Comparison of ENCODE assay signal across 19 cellular contexts in the genomic region with DNA sequence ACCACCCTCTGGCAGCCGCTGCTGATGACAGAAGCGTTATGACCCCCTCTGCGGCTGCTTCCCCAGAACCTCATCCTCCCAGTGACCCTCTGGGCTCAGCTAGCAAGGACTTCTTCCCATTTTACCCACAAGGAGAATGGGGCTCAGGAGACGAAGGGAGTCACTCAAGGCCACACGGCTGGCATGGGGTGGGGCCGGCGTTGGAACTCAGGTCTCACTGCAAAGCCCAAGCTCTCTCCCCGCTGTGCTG. TPM values are rescaled to one million over a fixed set of nuclear protein-coding genes. Genes with fewer than 3 reads are reported as not detected.
A peak's percentile ranks its signal among the peaks of the same experiment; 100 is the strongest.
DNase-seq lines count a peak whose midpoint lies in the region; ATAC-seq, FAIRE-seq and TF ChIP-seq lines count a peak whose summit lies in the region.
"Had no signal": no experiment of that assay in that cellular context is flagged by ENCODE, and none has a peak within 500 bp of the region (broad histone marks: within the 10 kb centered on the region; RNA-seq: fewer than 3 reads in every experiment).

No MANE protein-coding gene starts in this region.

- no peak overlapping the region for H4K91ac ChIP-seq in neuronal stem cell (ENCODE audit: low read depth, low read length, poor library complexity)

- no peak for ATAC-seq in HepG2
- ATAC-seq: GM23338 had no signal

- H2AFZ ChIP-seq in HepG2 (ENCODE audit: low read length) (no peak overlapping the region), neuronal stem cell (ENCODE audit: low read length) (no peak overlapping the region)
- H2AFZ ChIP-seq: GM23338 had no signal

- no peak for FAIRE-seq in HepG2 (lab: Jason Lieb, UNC)
- FAIRE-seq: GM12891, GM18507, H54 had no signal

- H3K4me2 ChIP-seq in HepG2 (ENCODE audit: low read depth, low read length) (0 out of 2 replicates have a peak overlapping the region, but pooled peaks have one; percentile 32), neuronal stem cell (ENCODE audit: insufficient read depth, low read length, poor library complexity, severe bottlenecking) (no peak overlapping the region)
- H3K4me2 ChIP-seq: GM23338 had no signal

- H2BK120ac ChIP-seq in neuronal stem cell (ENCODE audit: low read depth, low read length), result no peak overlapping the region

- CTCF ChIA-PET in HepG2 (lab: Yijun Ruan, JAX; ENCODE audit: low intra/inter-chr PET ratio, low total read pairs), result no interaction called here

- no peaks in the 10 kb centered on the region for H3K36me3 ChIP-seq in adipocyte (ENCODE audit: control insufficient read depth, insufficient read depth, low read length, severe bottlenecking)
- H3K36me3 ChIP-seq in HepG2 (replicated peaks in 1 of 2; ENCODE audit: control insufficient read depth in 1 of 2, insufficient read depth in 2 of 2, low read length in 2 of 2), result no peaks in the 10 kb centered on the region
- H3K36me3 ChIP-seq in neuronal stem cell (replicated peaks in 1 of 2; ENCODE audit: control insufficient read depth in 2 of 2, insufficient read depth in 2 of 2, low read length in 2 of 2), result no peaks in the 10 kb centered on the region
- no peaks in the 10 kb centered on the region for H3K36me3 ChIP-seq in WERI-Rb-1
- H3K36me3 ChIP-seq: HAP-1 had no signal

- H3K27ac ChIP-seq in HepG2 (ENCODE audit: extremely low read length, insufficient read depth, low read length), result no peak overlapping the region
- no peak overlapping the region for H3K27ac ChIP-seq in neuronal stem cell (replicated peaks; ENCODE audit: low read length)
- H3K27ac ChIP-seq in WERI-Rb-1, result no peak overlapping the region

- POLR2A ChIA-PET in HepG2 (lab: Yijun Ruan, JAX), result no interaction called here

- TF ChIP-seq CTCF in HepG2 (CRISPR knock-in tag; IDR thresholded peaks at IDR 0.05) (no peak), WERI-Rb-1 (IDR thresholded peaks at IDR 0.05; ENCODE audit: low read depth, low read length) (no peak)

- intact Hi-C loops in HepG2 (cut with micrococcal nuclease; ENCODE audit: unreplicated experiment), result no loop called here

- TF ChIP-seq EP300 in HepG2 (IDR thresholded peaks at IDR 0.05; ENCODE audit: low read depth in 2 of 2, low read length in 2 of 2), result no peak
- TF ChIP-seq EP300 in HepG2 (CRISPR knock-in tag; IDR thresholded peaks at IDR 0.05; ENCODE audit: borderline replicate concordance), result no peak

- H3K9me3 ChIP-seq in adipocyte (ENCODE audit: control insufficient read depth, low read length), result no peaks in the 10 kb centered on the region
- no peaks in the 10 kb centered on the region for H3K9me3 ChIP-seq in HepG2 (ENCODE audit: low read length)
- H3K9me3 ChIP-seq in neuronal stem cell (replicated peaks in 1 of 2; ENCODE audit: control insufficient read depth in 2 of 2, insufficient read depth in 1 of 2, low read depth in 1 of 2, low read length in 2 of 2), result peaks cover 0 to 2% of the 10 kb centered on the region in 2 donors
- no peaks in the 10 kb centered on the region for H3K9me3 ChIP-seq in WERI-Rb-1 (ENCODE audit: severe bottlenecking)
- H3K9me3 ChIP-seq: HAP-1 had no signal

- H3K14ac ChIP-seq in neuronal stem cell (ENCODE audit: low read length), result no peak overlapping the region

- H3K27me3 ChIP-seq in adipocyte (replicated peaks; ENCODE audit: control insufficient read depth, insufficient read depth, low read length) (no peaks in the 10 kb centered on the region), HepG2 (ENCODE audit: control insufficient read depth in 1 of 2, insufficient read depth in 2 of 2, low read length in 2 of 2) (peaks cover 1 to 18% of the 10 kb centered on the region in 2 experiments; a peak in 2 of 5 replicates), neuronal stem cell (ENCODE audit: control insufficient read depth in 3 of 3, insufficient read depth in 3 of 3, low read depth in 1 of 3, low read length in 3 of 3) (peaks cover 0 to 16% (median 0%) of the 10 kb centered on the region in 3 experiments), WERI-Rb-1 (ENCODE audit: insufficient read depth, low read depth, severe bottlenecking) (no peaks in the 10 kb centered on the region)

- H3K4me3 ChIP-seq in adipocyte (ENCODE audit: low read length), result no peak overlapping the region
- H3K4me3 ChIP-seq in HepG2 (replicated peaks in 1 of 3; ENCODE audit: insufficient read depth in 1 of 3, low read depth in 2 of 3, low read length in 3 of 3), result no peak overlapping the region
- no peak overlapping the region for H3K4me3 ChIP-seq in neuronal stem cell (ENCODE audit: low read length in 2 of 2)
- no peak overlapping the region for H3K4me3 ChIP-seq in WERI-Rb-1 (ENCODE audit: low read depth, low read length)
- H3K4me3 ChIP-seq: GM23338, HAP-1 had no signal

- H3K9ac ChIP-seq in adipocyte (ENCODE audit: low read length) (peak overlapping the region; percentile 14), HepG2 (ENCODE audit: insufficient read depth, low read depth, low read length) (no peak overlapping the region), neuronal stem cell (ENCODE audit: low read depth, low read length, poor library complexity) (no peak overlapping the region)

- H3K18ac ChIP-seq in neuronal stem cell (ENCODE audit: low read length), result peak overlapping the region; percentile 33

- no peak overlapping the region for H2BK5ac ChIP-seq in neuronal stem cell (ENCODE audit: low read length)

- 71% methylated on average over 6 of the region's 8 CpGs for WGBS in HepG2 (ENCODE audit: low lambda C conversion rate)
- WGBS in neuronal stem cell (ENCODE audit: extremely low coverage in 2 of 2, insufficient read length in 2 of 2, insufficient replicate concordance in 1 of 2), 2 donors, result no CpG with 5 or more reads among the region's 8 CpGs

- H4K20me1 ChIP-seq in HepG2 (ENCODE audit: insufficient read depth, low read length), result no peaks in the 10 kb centered on the region

- H4K8ac ChIP-seq in neuronal stem cell (ENCODE audit: low read depth, low read length), result no peak overlapping the region

- no peak for TF ChIP-seq RAD21 in HepG2 (CRISPR knock-in tag; IDR thresholded peaks at IDR 0.05)

- H2BK12ac ChIP-seq in neuronal stem cell (ENCODE audit: low read length), result no peak overlapping the region

- in situ Hi-C loops in HepG2 (cut with HindIII; ENCODE audit: extremely low pct_ligation_motif_present, low pct_unique_long_range_greater_than_20kb), result no loop called here

- no peak for DNase-seq in adipocyte (ENCODE audit: low read depth)
- DNase-seq in HepG2 (ENCODE audit: low spot score), result no peak
- DNase-seq in neuronal stem cell (ENCODE audit: low spot score), result no peak
- DNase-seq in NCI-H1092 (lab: John Stamatoyannopoulos, UW), result no peak
- no peak for DNase-seq in WERI-Rb-1
- no peak for DNase-seq in GOT3 (lab: John Stamatoyannopoulos, UW)
- DNase-seq: C1 segment of cervical spinal cord; Calu3; CD4-positive, alpha-beta memory T cell; COR-L47; DMS53; DMS79 treated with DMSO at 0.1 percent for 48 hours; GF-D8; HFFc6 had no signal

- no TSS peak for BruUV-seq in HepG2 (replicated peaks; lab: Mats Ljungman, UMichigan)

- H3K4ac ChIP-seq in neuronal stem cell (ENCODE audit: low read length), result no peak overlapping the region

- H2AK5ac ChIP-seq in neuronal stem cell (ENCODE audit: low read depth, low read length), result peak overlapping the region; percentile 40

- no peak for TF ChIP-seq POLR2A in HepG2 (IDR thresholded peaks at IDR 0.05; ENCODE audit: insufficient read depth in 1 of 2, low read depth in 2 of 2, low read length in 2 of 2)

- H3K79me2 ChIP-seq in HepG2 (ENCODE audit: insufficient read depth, low read length), result no peaks in the 10 kb centered on the region

- peaks cover 5% of the 10 kb centered on the region for H3K79me1 ChIP-seq in neuronal stem cell (ENCODE audit: low read depth, low read length)

- H3K4me1 ChIP-seq in adipocyte (ENCODE audit: control insufficient read depth, insufficient read depth, low read length), result peaks cover 9% of the 10 kb centered on the region
- H3K4me1 ChIP-seq in HepG2 (ENCODE audit: insufficient read depth, low read length), result peaks cover 17% of the 10 kb centered on the region; the same call in 1 of the 2 replicates
- peaks cover 0 to 17% of the 10 kb centered on the region in 2 donors for H3K4me1 ChIP-seq in neuronal stem cell (ENCODE audit: control insufficient read depth in 2 of 2, insufficient read depth in 1 of 2, low read depth in 1 of 2, low read length in 2 of 2)
- H3K4me1 ChIP-seq: HAP-1 had no signal

- peak overlapping the region; percentile 10 for H3K23ac ChIP-seq in neuronal stem cell (ENCODE audit: low read depth, low read length, poor library complexity)

- no peak overlapping the region for H2BK15ac ChIP-seq in neuronal stem cell (ENCODE audit: low read length)

RNA-seq across cellular contexts. Expression of a gene that starts 16.8 kb away (rescaled TPM):
- total RNA-seq in HepG2 (2016; rRNA removed; fragmentation: Illumina TruSeq; extraction: Trizol), result 18.2 and 45.6 TPM in 2 replicates
- 7.7 and 8.7 TPM in 2 replicates for total RNA-seq in HepG2 (2016; cell fraction: cytosol; rRNA removed; fragmentation: Illumina TruSeq; extraction: Trizol; ENCODE audit: low read depth)
- total RNA-seq in HepG2 (2016; cell fraction: insoluble cytoplasmic fraction; rRNA removed; fragmentation: Illumina TruSeq; extraction: Trizol), result 15.8 and 46.5 TPM in 2 replicates
- 8.0 and 10.1 TPM in 2 replicates for total RNA-seq in HepG2 (2016; cell fraction: membrane; rRNA removed; fragmentation: Illumina TruSeq; extraction: Trizol)
- total RNA-seq in HepG2 (2016; cell fraction: nucleus; rRNA removed; fragmentation: Illumina TruSeq; extraction: Trizol), result 45.0 and 55.0 TPM in 2 replicates
- polyA plus RNA-seq in HepG2 (2011; rRNA removed), result 56.6 and 94.4 TPM in 2 replicates
- 56.4 and 70.2 TPM in 2 replicates for polyA plus RNA-seq in HepG2 (2011; cell fraction: cytosol; rRNA removed)
- polyA plus RNA-seq in HepG2 (2011; cell fraction: nucleus; rRNA removed), result 131 and 136 TPM in 2 replicates
- polyA plus RNA-seq in HepG2 (2012), result 54.3 and 62.5 TPM in 2 replicates
- polyA plus RNA-seq in HepG2 (2016; cell fraction: cytosol; fragmentation: Illumina TruSeq; extraction: Trizol; ENCODE audit: low read depth), result 1.7 and 2.0 TPM in 2 replicates
- polyA plus RNA-seq in HepG2 (2016; cell fraction: insoluble cytoplasmic fraction; fragmentation: Illumina TruSeq; extraction: Trizol; ENCODE audit: low read depth), result 13.1 and 15.6 TPM in 2 replicates
- polyA plus RNA-seq in HepG2 (2016; cell fraction: membrane; fragmentation: Illumina TruSeq; extraction: Trizol; ENCODE audit: low read depth), result 2.6 and 3.3 TPM in 2 replicates
- 64.6 and 66.8 TPM in 2 replicates for polyA plus RNA-seq in HepG2 (2016; cell fraction: nucleus; fragmentation: Illumina TruSeq; extraction: Trizol; ENCODE audit: insufficient read depth, low read depth)
- polyA minus RNA-seq in HepG2 (2011; rRNA and poly(A)+ RNA removed; ENCODE audit: low replicate concordance), result 70.8 and 210 TPM in 2 replicates
- 64.5 and 71.6 TPM in 2 replicates for polyA minus RNA-seq in HepG2 (2011; cell fraction: cytosol; rRNA and poly(A)+ RNA removed)
- polyA minus RNA-seq in HepG2 (2011; cell fraction: nucleus; rRNA and poly(A)+ RNA removed), result 46.5 and 51.3 TPM in 2 replicates
- 19.4 TPM for polyA plus RNA-seq in neuronal stem cell (2013, experiment 1 of 2)
- 19.4 TPM for polyA plus RNA-seq in neuronal stem cell (2013, experiment 2 of 2)

RNA-seq across cellular contexts. Expression of a gene that starts 21.4 kb away (rescaled TPM):
- 8.0 and 8.8 TPM in 2 replicates for total RNA-seq in HepG2 (2016; rRNA removed; fragmentation: Illumina TruSeq; extraction: Trizol)
- total RNA-seq in HepG2 (2016; cell fraction: cytosol; rRNA removed; fragmentation: Illumina TruSeq; extraction: Trizol; ENCODE audit: low read depth), result 8.4 and 10.6 TPM in 2 replicates
- total RNA-seq in HepG2 (2016; cell fraction: insoluble cytoplasmic fraction; rRNA removed; fragmentation: Illumina TruSeq; extraction: Trizol), result 7.8 and 8.3 TPM in 2 replicates
- total RNA-seq in HepG2 (2016; cell fraction: membrane; rRNA removed; fragmentation: Illumina TruSeq; extraction: Trizol), result 15.9 and 18.1 TPM in 2 replicates
- total RNA-seq in HepG2 (2016; cell fraction: nucleus; rRNA removed; fragmentation: Illumina TruSeq; extraction: Trizol), result 3.2 and 3.8 TPM in 2 replicates
- polyA plus RNA-seq in HepG2 (2011; rRNA removed), result 9.0 and 10.7 TPM in 2 replicates
- polyA plus RNA-seq in HepG2 (2011; cell fraction: cytosol; rRNA removed), result 11.6 and 14.0 TPM in 2 replicates
- polyA plus RNA-seq in HepG2 (2011; cell fraction: nucleus; rRNA removed), result 6.6 and 8.0 TPM in 2 replicates
- polyA plus RNA-seq in HepG2 (2012), result 4.6 and 5.9 TPM in 2 replicates
- polyA plus RNA-seq in HepG2 (2016; cell fraction: cytosol; fragmentation: Illumina TruSeq; extraction: Trizol; ENCODE audit: low read depth), result 10.5 and 11.9 TPM in 2 replicates
- 7.7 and 9.2 TPM in 2 replicates for polyA plus RNA-seq in HepG2 (2016; cell fraction: insoluble cytoplasmic fraction; fragmentation: Illumina TruSeq; extraction: Trizol; ENCODE audit: low read depth)
- polyA plus RNA-seq in HepG2 (2016; cell fraction: membrane; fragmentation: Illumina TruSeq; extraction: Trizol; ENCODE audit: low read depth), result 13.7 and 14.4 TPM in 2 replicates
- polyA plus RNA-seq in HepG2 (2016; cell fraction: nucleus; fragmentation: Illumina TruSeq; extraction: Trizol; ENCODE audit: insufficient read depth, low read depth), result 5.5 and 8.1 TPM in 2 replicates
- polyA minus RNA-seq in HepG2 (2011; rRNA and poly(A)+ RNA removed; ENCODE audit: low replicate concordance), result 6.9 and 10.7 TPM in 2 replicates
- polyA minus RNA-seq in HepG2 (2011; cell fraction: cytosol; rRNA and poly(A)+ RNA removed), result 1.5 and 2.4 TPM in 2 replicates
- polyA minus RNA-seq in HepG2 (2011; cell fraction: nucleus; rRNA and poly(A)+ RNA removed), result 1.0 and 1.5 TPM in 2 replicates
- polyA plus RNA-seq in neuronal stem cell (2013, experiment 1 of 2), result 23.4 TPM
- polyA plus RNA-seq in neuronal stem cell (2013, experiment 2 of 2), result 22.3 TPM
